Comparison of ENCODE assay signal across 23 cellular contexts in the genomic region with DNA sequence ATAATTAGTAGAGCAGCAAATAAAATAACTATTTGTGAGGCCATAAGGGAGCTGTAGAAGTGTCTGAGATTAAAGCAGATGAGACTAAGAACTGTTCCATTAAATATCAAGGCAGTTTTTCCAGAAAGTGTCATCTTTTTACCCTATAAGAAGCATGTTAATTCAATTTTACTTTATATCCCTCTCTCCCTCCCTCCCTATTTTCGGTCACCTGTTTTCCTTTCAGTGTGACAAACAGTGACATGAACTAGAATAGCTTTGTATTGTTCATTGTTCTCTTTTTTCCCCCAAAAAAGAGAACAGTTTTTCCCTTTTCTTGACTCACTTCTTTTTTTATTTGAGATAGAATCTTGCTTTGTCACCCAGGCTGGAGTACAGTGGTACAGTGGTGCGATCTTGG.
"Had no signal": no experiment of that assay in that cellular context is flagged by ENCODE, and none has a peak within 500 bp of the region (broad histone marks: within the 10 kb centered on the region; RNA-seq: fewer than 3 reads in every experiment).

No MANE protein-coding gene starts in this region.

- DNase-seq: colonic mucosa; effector CD8-positive, alpha-beta T cell; foreskin melanocyte; heart left ventricle; hippocampal formation; kidney glomerular epithelial cell; mammary epithelial cell; occipital lobe; pancreas; psoas muscle; retina; spleen; stimulated activated CD4-positive, alpha-beta T cell treated with anti-CD3 and anti-CD28 coated beads, Interleukin-15, amount 100 ng/mL, for 24 hours; stimulated activated CD4-positive, alpha-beta T cell treated with anti-CD3 and anti-CD28 coated beads, Interleukin-1b, Interleukin-23, amount 100 ng/mL, for 48 hours; stimulated activated CD4-positive, alpha-beta T cell treated with anti-CD3 and anti-CD28 coated beads, Interleukin-4, amount 100 ng/mL, for 24 hours; stimulated activated naive B cell treated with anti-CD40 and anti-IgM and Interleukin-4, amounts not matched to agents 10 μg/mL and 1 μg/mL and 100 μg/mL, for 72 hours; stimulated activated naive CD8-positive, alpha-beta T cell treated with anti-CD3 and anti-CD28 coated beads, Interleukin-15, amount 100 ng/mL, for 72 hours; thyroid gland had no signal

- H3K27me3 Mint-ChIP-seq: natural killer cell treated with Interleukin-12 subunit alpha and Interleukin-12 subunit beta and Interleukin-15 and Interleukin-18, amount 100 ng/mL, for 72 hours; stimulated activated naive B cell treated with anti-CD40 and anti-IgM and Interleukin-4, amounts not matched to agents 10 μg/mL and 1 μg/mL and 100 μg/mL, for 72 hours; stimulated activated naive CD8-positive, alpha-beta T cell treated with anti-CD3 and anti-CD28 coated beads, Interleukin-15, amount 100 ng/mL, for 72 hours; type B pancreatic cell had no signal

- H3K36me3 ChIP-seq: colonic mucosa, neural progenitor cell had no signal

- H3K4me3 Mint-ChIP-seq: natural killer cell treated with Interleukin-12 subunit alpha and Interleukin-12 subunit beta and Interleukin-15 and Interleukin-18, amount 100 ng/mL, for 72 hours; neural progenitor cell; stimulated activated naive B cell treated with anti-CD40 and anti-IgM and Interleukin-4, amounts not matched to agents 10 μg/mL and 1 μg/mL and 100 μg/mL, for 72 hours; stimulated activated naive CD8-positive, alpha-beta T cell treated with anti-CD3 and anti-CD28 coated beads, Interleukin-15, amount 100 ng/mL, for 72 hours; type B pancreatic cell had no signal

- H3K27ac Mint-ChIP-seq: natural killer cell treated with Interleukin-12 subunit alpha and Interleukin-12 subunit beta and Interleukin-15 and Interleukin-18, amount 100 ng/mL, for 72 hours; neural progenitor cell; stimulated activated naive CD8-positive, alpha-beta T cell treated with anti-CD3 and anti-CD28 coated beads, Interleukin-15, amount 100 ng/mL, for 72 hours; type B pancreatic cell had no signal

- H3K4me2 ChIP-seq: neural progenitor cell had no signal

- H3K4me1 Mint-ChIP-seq: stimulated activated naive CD8-positive, alpha-beta T cell treated with anti-CD3 and anti-CD28 coated beads, Interleukin-15, amount 100 ng/mL, for 72 hours had no signal

- H3K9me3 ChIP-seq: colonic mucosa, heart left ventricle, pancreas, psoas muscle, spleen, thyroid gland had no signal

- H3K9me3 Mint-ChIP-seq: natural killer cell treated with Interleukin-12 subunit alpha and Interleukin-12 subunit beta and Interleukin-15 and Interleukin-18, amount 100 ng/mL, for 72 hours; neural progenitor cell; stimulated activated naive B cell treated with anti-CD40 and anti-IgM and Interleukin-4, amounts not matched to agents 10 μg/mL and 1 μg/mL and 100 μg/mL, for 72 hours; type B pancreatic cell had no signal

- H3K4me1 ChIP-seq: colonic mucosa, pancreas had no signal

- H3K27me3 ChIP-seq: colonic mucosa, heart left ventricle, neural progenitor cell, pancreas, spleen, thyroid gland had no signal

- ATAC-seq: heart left ventricle; left lobe of liver; natural killer cell treated with Interleukin-12 subunit alpha and Interleukin-12 subunit beta and Interleukin-15 and Interleukin-18, amount 100 ng/mL, for 72 hours; pancreas; psoas muscle; sciatic nerve; stimulated activated naive B cell treated with anti-CD40 and anti-IgM and Interleukin-4, amounts not matched to agents 10 μg/mL and 1 μg/mL and 100 μg/mL, for 72 hours; stimulated activated naive CD8-positive, alpha-beta T cell treated with anti-CD3 and anti-CD28 coated beads, Interleukin-15, amount 100 ng/mL, for 72 hours had no signal

- H3K4me3 ChIP-seq: colonic mucosa, heart left ventricle, neural progenitor cell, pancreas, psoas muscle, spleen, thyroid gland had no signal

- H2AFZ ChIP-seq: neural progenitor cell had no signal

- H3K27ac ChIP-seq: colonic mucosa, heart left ventricle, neural progenitor cell, pancreas, psoas muscle, spleen, thyroid gland had no signal
